10 cellular contexts compared by ENCODE assay signal in genomic region chr21:29293495-29293894, GRCh38.
DNase-seq lines count a peak whose midpoint lies in the region; ATAC-seq and TF ChIP-seq lines count a peak whose summit lies in the region.
"Had no signal": no experiment of that assay in that cellular context is flagged by ENCODE, and none has a peak within 500 bp of the region (broad histone marks: within the 10 kb centered on the region; RNA-seq: fewer than 3 reads in every experiment).

No MANE protein-coding gene starts in this region.

- H4K20me1 ChIP-seq in KMS-11 (ENCODE audit: insufficient read depth) = no peaks in the 10 kb centered on the region

- TF ChIP-seq CTCF in KMS-11 (conservative IDR thresholded peaks at IDR 0.05; ENCODE audit: low read depth, low read length) = no peak

- H3K4me1 ChIP-seq in KMS-11 (ENCODE audit: low read depth, poor library complexity, severe bottlenecking) = peaks cover 52% of the 10 kb centered on the region
- H3K4me1 ChIP-seq: parathyroid adenoma had no signal

- H3K27ac ChIP-seq in KMS-11 = no peak overlapping the region
- H3K27ac ChIP-seq: parathyroid adenoma had no signal

- H3K27ac Mint-ChIP-seq in stimulated activated effector memory CD8-positive, alpha-beta T cell treated with anti-CD3 and anti-CD28 coated beads, Interleukin-12 subunit alpha, Interleukin-12 subunit beta, amount 100 ng/mL, for 72 hours = no peak overlapping the region
- H3K27ac Mint-ChIP-seq: brain had no signal

- DNase-seq in stimulated activated effector memory CD8-positive, alpha-beta T cell treated with anti-CD3 and anti-CD28 coated beads, Interleukin-12 subunit alpha, Interleukin-12 subunit beta, amount 100 ng/mL, for 72 hours (ENCODE audit: low spot score in 2 of 2) = no peak
- no peak for DNase-seq in activated effector memory CD4-positive, alpha-beta T cell treated with anti-CD3 and anti-CD28 coated beads, Interleukin-2, amount 50 U/mL, for 16 hours
- DNase-seq in NCI-H1436 (lab: John Stamatoyannopoulos, UW) (no peak), NCI-H526 (lab: John Stamatoyannopoulos, UW) (no peak)
- DNase-seq: NCI-H2081 treated with DMSO at 0.1 percent for 48 hours had no signal

- H3K9ac ChIP-seq in KMS-11 = no peak overlapping the region
- H3K9ac ChIP-seq: parathyroid adenoma had no signal

- H3K4me1 Mint-ChIP-seq in stimulated activated effector memory CD8-positive, alpha-beta T cell treated with anti-CD3 and anti-CD28 coated beads, Interleukin-12 subunit alpha, Interleukin-12 subunit beta, amount 100 ng/mL, for 72 hours = peaks cover 19% of the 10 kb centered on the region

- ATAC-seq in GM19043 (IDR thresholded peaks at IDR 0.05; ENCODE audit: low read depth, unreplicated experiment) (peak; percentile 84), HG02763 (IDR thresholded peaks at IDR 0.05; ENCODE audit: unreplicated experiment) (peak; percentile 88)
- ATAC-seq in stimulated activated effector memory CD8-positive, alpha-beta T cell treated with anti-CD3 and anti-CD28 coated beads, Interleukin-12 subunit alpha, Interleukin-12 subunit beta, amount 100 ng/mL, for 72 hours = peak; percentile 57

- no peak overlapping the region for H2AFZ ChIP-seq in KMS-11 (ENCODE audit: low read depth)
- H2AFZ ChIP-seq: parathyroid adenoma had no signal

- no peaks in the 10 kb centered on the region for H3K9me3 Mint-ChIP-seq in stimulated activated effector memory CD8-positive, alpha-beta T cell treated with anti-CD3 and anti-CD28 coated beads, Interleukin-12 subunit alpha, Interleukin-12 subunit beta, amount 100 ng/mL, for 72 hours

- H3K4me3 ChIP-seq in KMS-11 (IDR thresholded peaks at IDR 0.05; ENCODE audit: insufficient read depth, low read depth, low read length) = no peak overlapping the region

- H3K36me3 ChIP-seq in KMS-11 (ENCODE audit: insufficient read depth) = no peaks in the 10 kb centered on the region

- no peaks in the 10 kb centered on the region for H3K27me3 ChIP-seq in KMS-11 (ENCODE audit: insufficient read depth, low read depth)

- no peak overlapping the region for H3K4me3 Mint-ChIP-seq in stimulated activated effector memory CD8-positive, alpha-beta T cell treated with anti-CD3 and anti-CD28 coated beads, Interleukin-12 subunit alpha, Interleukin-12 subunit beta, amount 100 ng/mL, for 72 hours

- peak overlapping the region; percentile 4; the same call in 1 of the 2 replicates for H3K4me2 ChIP-seq in KMS-11

- H3K36me3 Mint-ChIP-seq in stimulated activated effector memory CD8-positive, alpha-beta T cell treated with anti-CD3 and anti-CD28 coated beads, Interleukin-12 subunit alpha, Interleukin-12 subunit beta, amount 100 ng/mL, for 72 hours = peaks cover 9% of the 10 kb centered on the region
- H3K36me3 Mint-ChIP-seq: brain had no signal

- H3K79me2 ChIP-seq in KMS-11 (ENCODE audit: insufficient read depth, low read depth) = no peaks in the 10 kb centered on the region; the same call in 1 of the 2 replicates
- H3K79me2 ChIP-seq: parathyroid adenoma had no signal
